ENCODE assay signal across 14 cellular contexts in the genomic region with DNA sequence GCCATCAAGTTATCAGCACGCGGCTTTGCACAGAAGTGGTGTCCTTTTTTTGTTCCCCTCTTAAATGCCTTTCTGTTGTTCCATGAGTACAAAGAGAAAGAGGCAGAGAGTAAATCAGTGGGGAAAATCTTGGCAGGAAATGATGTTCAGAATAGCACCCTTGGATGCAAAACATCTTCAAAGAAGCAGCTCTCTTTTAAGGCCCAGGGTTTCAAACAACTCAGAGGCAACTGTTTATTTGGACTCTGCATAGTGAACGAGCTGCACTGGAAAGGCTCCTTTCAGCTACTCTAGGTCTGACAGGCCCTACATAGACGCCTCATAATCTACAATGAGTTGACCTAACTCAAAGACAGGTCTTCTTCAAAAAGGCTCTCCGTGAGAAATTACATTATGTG. TPM values are rescaled to one million over a fixed set of nuclear protein-coding genes. Genes with fewer than 3 reads are reported as not detected.
DNase-seq lines count a peak whose midpoint lies in the region; ATAC-seq, FAIRE-seq and TF ChIP-seq lines count a peak whose summit lies in the region.
"Had no signal": no experiment of that assay in that cellular context is flagged by ENCODE, and none has a peak within 500 bp of the region (broad histone marks: within the 10 kb centered on the region; RNA-seq: fewer than 3 reads in every experiment).

No MANE protein-coding gene starts in this region.

- peaks cover 23% of the 10 kb centered on the region for H3K4me1 Mint-ChIP-seq in mesothelial cell of epicardium
- H3K4me1 Mint-ChIP-seq: activated T-helper 17 cell treated with anti-CD3 and anti-CD28 coated beads, Interleukin-2, amount 50 U/mL, for 72 hours had no signal

- H3K36me3 Mint-ChIP-seq in mesothelial cell of epicardium, result no peaks in the 10 kb centered on the region

- no peak overlapping the region for H3K27ac Mint-ChIP-seq in mesothelial cell of epicardium
- H3K27ac Mint-ChIP-seq: activated T-helper 17 cell treated with anti-CD3 and anti-CD28 coated beads, Interleukin-2, amount 50 U/mL, for 72 hours had no signal

- TF ChIP-seq CTCF in cardiac muscle cell (IDR thresholded peaks at IDR 0.05; ENCODE audit: low read depth, low read length) (no peak), bronchial epithelial cell (IDR thresholded peaks at IDR 0.05; ENCODE audit: insufficient read depth, low read length, severe bottlenecking) (no peak), mesothelial cell of epicardium (IDR thresholded peaks at IDR 0.05; ENCODE audit: unreplicated experiment) (no peak)

- no peaks in the 10 kb centered on the region for H3K9me3 ChIP-seq in cardiac muscle cell (ENCODE audit: low read depth)
- H3K9me3 ChIP-seq in mesodermal cell (ENCODE audit: control insufficient read depth, low read length), result no peaks in the 10 kb centered on the region
- no peaks in the 10 kb centered on the region for H3K9me3 ChIP-seq in thymus (ENCODE audit: control insufficient read depth)

- no peaks in the 10 kb centered on the region for H3K27me3 ChIP-seq in cardiac muscle cell
- H3K27me3 ChIP-seq in bronchial epithelial cell (ENCODE audit: control insufficient read depth, insufficient read depth, low read length), result no peaks in the 10 kb centered on the region
- no peaks in the 10 kb centered on the region for H3K27me3 ChIP-seq in thymus (ENCODE audit: control insufficient read depth, insufficient read depth)

- H3K4me1 ChIP-seq in cardiac muscle cell (ENCODE audit: low read depth) (peaks cover 61% of the 10 kb centered on the region), mesodermal cell (ENCODE audit: control insufficient read depth, insufficient read depth, low read length, poor library complexity, severe bottlenecking) (peaks cover 21% of the 10 kb centered on the region), thymus (ENCODE audit: control insufficient read depth, insufficient read depth, low read length) (peaks cover 32% of the 10 kb centered on the region)

- H3K4me3 ChIP-seq in cardiac muscle cell (no peak overlapping the region), bronchial epithelial cell (ENCODE audit: low read depth, low read length) (no peak overlapping the region), mesodermal cell (ENCODE audit: extremely low read depth, insufficient read depth, low read length, poor library complexity, severe bottlenecking) (no peak overlapping the region), thymus (ENCODE audit: low read length) (no peak overlapping the region)

- H3K36me3 ChIP-seq in cardiac muscle cell, result peaks cover 20% of the 10 kb centered on the region
- H3K36me3 ChIP-seq in bronchial epithelial cell (ENCODE audit: control insufficient read depth, insufficient read depth, low read length), result peaks cover 28% of the 10 kb centered on the region
- peaks cover 98% of the 10 kb centered on the region for H3K36me3 ChIP-seq in mesodermal cell (ENCODE audit: control insufficient read depth, insufficient read depth, low read length)
- peaks cover 4% of the 10 kb centered on the region for H3K36me3 ChIP-seq in thymus (ENCODE audit: control insufficient read depth, insufficient read depth)

- H3K27ac ChIP-seq in cardiac muscle cell (peak overlapping the region; percentile 72), mesodermal cell (ENCODE audit: low read depth, low read length, severe bottlenecking) (peak overlapping the region; percentile 82), thymus (ENCODE audit: low read depth) (peak overlapping the region; percentile 44)

- DNase-seq in cardiac muscle cell (ENCODE audit: low read depth in 1 of 2, low spot score in 1 of 2), result peak in 1 of 2 donors; percentile 55
- no peak for DNase-seq in cardiac septum (ENCODE audit: low spot score)
- DNase-seq in bronchial epithelial cell (ENCODE audit: low read depth), result no peak
- no peak for DNase-seq in SHP77 (lab: John Stamatoyannopoulos, UW)
- DNase-seq in mesothelial cell of epicardium (ENCODE audit: low spot score in 2 of 2, unreplicated experiment in 2 of 2), result no peak
- DNase-seq: activated CD4-positive, alpha-beta T cell treated with anti-CD3 and anti-CD28 coated beads, Interleukin-2, amount 50 U/mL, for 1 hour; NCI-H524 treated with DMSO at 0.1 percent for 48 hours; posterior cingulate gyrus; RPMI8226; stimulated activated CD4-positive, alpha-beta T cell treated with anti-CD3 and anti-CD28 coated beads, Interleukin-1b, Interleukin-23, amount 100 ng/mL, for 48 hours had no signal

- peak; percentile 43 for FAIRE-seq in bronchial epithelial cell (lab: Jason Lieb, UNC)

- no peaks in the 10 kb centered on the region for H3K27me3 Mint-ChIP-seq in mesothelial cell of epicardium (ENCODE audit: low read depth)
- H3K27me3 Mint-ChIP-seq: activated T-helper 17 cell treated with anti-CD3 and anti-CD28 coated beads, Interleukin-2, amount 50 U/mL, for 72 hours had no signal

- H3K9me3 Mint-ChIP-seq in mesothelial cell of epicardium, result no peaks in the 10 kb centered on the region
- H3K9me3 Mint-ChIP-seq: activated T-helper 17 cell treated with anti-CD3 and anti-CD28 coated beads, Interleukin-2, amount 50 U/mL, for 72 hours had no signal

- ATAC-seq in HG02678 (IDR thresholded peaks at IDR 0.05; ENCODE audit: unreplicated experiment), result no peak
- ATAC-seq: activated T-helper 17 cell treated with anti-CD3 and anti-CD28 coated beads, Interleukin-2, amount 50 U/mL, for 72 hours had no signal

- 92 to 94% methylated on average over 3 to 5 of the region's 5 CpGs for WGBS in mesodermal cell (ENCODE audit: insufficient coverage in 2 of 2), 2 experiments
- WGBS in thymus, result 59% methylated on average over 5 of the region's 5 CpGs

- no peak overlapping the region for H3K4me3 Mint-ChIP-seq in mesothelial cell of epicardium
- H3K4me3 Mint-ChIP-seq: activated T-helper 17 cell treated with anti-CD3 and anti-CD28 coated beads, Interleukin-2, amount 50 U/mL, for 72 hours had no signal

- intact Hi-C loops in cardiac septum (cut with DNase I), result no loop called here

RNA-seq across cellular contexts. Expression of a gene that starts 53.4 kb away (rescaled TPM):
- total RNA-seq in cardiac muscle cell (16.5 and 42.7 TPM in 2 replicates), cardiac septum (151 TPM), bronchial epithelial cell (2.0 and 7.1 TPM in 2 replicates), mesothelial cell of epicardium (12.8 to 14.4 TPM (median 13.8 TPM) in 3 replicates)
- polyA plus RNA-seq in cardiac muscle cell (17.4 and 24.9 TPM in 2 replicates), thymus (4.7 TPM)
- polyA plus RNA-seq in mesodermal cell (2013, experiment 1 of 2), result 122 TPM
- polyA plus RNA-seq in mesodermal cell (2013, experiment 2 of 2), result 98.4 TPM
